ENCODE assay signal across 12 cellular contexts in genomic region chr12:113056381-113056630, GRCh38. TPM values are rescaled to one million over a fixed set of nuclear protein-coding genes. Genes with fewer than 3 reads are reported as not detected.
DNase-seq lines count a peak whose midpoint lies in the region; ATAC-seq, FAIRE-seq and TF ChIP-seq lines count a peak whose summit lies in the region.
"Had no signal": no experiment of that assay in that cellular context is flagged by ENCODE, and none has a peak within 500 bp of the region (broad histone marks: within the 10 kb centered on the region; RNA-seq: fewer than 3 reads in every experiment).

No MANE protein-coding gene starts in this region.

- H3K79me2 ChIP-seq in Karpas-422 (ENCODE audit: low read length) (peaks cover 68% of the 10 kb centered on the region), H1 (ENCODE audit: control insufficient read depth in 1 of 2, insufficient read depth in 2 of 2, low read length in 2 of 2) (no peaks in the 10 kb centered on the region)

- H3K9me3 ChIP-seq in BLaER1 treated with 17β-estradiol and CSF1 and Interleukin-3, amounts not matched to agents 10 nM and 100 nM (replicated peaks in 1 of 11) = no peaks in the 10 kb centered on the region
- H3K9me3 ChIP-seq in Karpas-422 (ENCODE audit: low read length) = no peaks in the 10 kb centered on the region
- no peaks in the 10 kb centered on the region for H3K9me3 ChIP-seq in H1 (ENCODE audit: insufficient read depth in 2 of 2, low read depth in 1 of 2, low read length in 1 of 2)
- H3K9me3 ChIP-seq in neuronal stem cell (replicated peaks in 1 of 2; ENCODE audit: control insufficient read depth in 2 of 2, insufficient read depth in 1 of 2, low read depth in 1 of 2, low read length in 2 of 2) = no peaks in the 10 kb centered on the region
- H3K9me3 ChIP-seq: ovary, thyroid gland had no signal

- H3K79me1 ChIP-seq in H1 (ENCODE audit: low read depth, low read length) (no peaks in the 10 kb centered on the region), neuronal stem cell (ENCODE audit: low read depth, low read length) (peaks cover 2% of the 10 kb centered on the region)

- peak overlapping the region in 10 of 11 experiments; percentile 62 to 78 (median 70); a peak in 15 of 22 replicates for H3K27ac ChIP-seq in BLaER1 treated with 17β-estradiol and CSF1 and Interleukin-3, amounts not matched to agents 10 nM and 100 nM
- H3K27ac ChIP-seq in Karpas-422 (ENCODE audit: low read length) = peak overlapping the region; percentile 99
- no peak overlapping the region for H3K27ac ChIP-seq in H1 (ENCODE audit: low read depth, low read length)
- no peak overlapping the region for H3K27ac ChIP-seq in neuronal stem cell (replicated peaks; ENCODE audit: low read length)
- H3K27ac ChIP-seq: ovary had no signal

- H4K91ac ChIP-seq in H1 (replicated peaks; ENCODE audit: insufficient read length, low read length) (no peak overlapping the region), neuronal stem cell (ENCODE audit: low read depth, low read length, poor library complexity) (no peak overlapping the region)

- DNase-seq in Karpas-422 = no peak
- no peak for DNase-seq in H1 (ENCODE audit: low read depth in 1 of 2, low spot score in 2 of 2)
- DNase-seq in neuronal stem cell (ENCODE audit: low spot score) = no peak
- DNase-seq in GM19238 (ENCODE audit: insufficient read length, low spot score) = no peak
- no peak for DNase-seq in HuH-7 (ENCODE audit: low spot score)
- no peak for DNase-seq in NOMO-1 (lab: John Stamatoyannopoulos, UW; ENCODE audit: unreplicated experiment in 2 of 2)
- DNase-seq: GF-D8, NCI-H524 had no signal

- no peaks in the 10 kb centered on the region for H3K36me3 ChIP-seq in BLaER1 treated with 17β-estradiol and CSF1 and Interleukin-3, amounts not matched to agents 10 nM and 100 nM
- peaks cover 35% of the 10 kb centered on the region for H3K36me3 ChIP-seq in Karpas-422 (ENCODE audit: insufficient read depth, low read length)
- H3K36me3 ChIP-seq in H1 (ENCODE audit: control insufficient read depth in 2 of 4, insufficient read depth in 4 of 4, low read length in 3 of 4) = no peaks in the 10 kb centered on the region
- H3K36me3 ChIP-seq in neuronal stem cell (replicated peaks in 1 of 2; ENCODE audit: control insufficient read depth in 2 of 2, insufficient read depth in 2 of 2, low read length in 2 of 2) = peaks cover 0 to 2% of the 10 kb centered on the region in 2 donors
- H3K36me3 ChIP-seq: ovary, thyroid gland had no signal

- peaks cover 0 to 30% (median 16%) of the 10 kb centered on the region in 11 experiments; a peak in 10 of 22 replicates for H4K20me1 ChIP-seq in BLaER1 treated with 17β-estradiol and CSF1 and Interleukin-3, amounts not matched to agents 10 nM and 100 nM
- no peaks in the 10 kb centered on the region for H4K20me1 ChIP-seq in Karpas-422 (ENCODE audit: insufficient read depth, low read depth, low read length)
- no peaks in the 10 kb centered on the region for H4K20me1 ChIP-seq in H1 (replicated peaks in 1 of 2; ENCODE audit: control insufficient read depth in 1 of 2, insufficient read depth in 2 of 2, low read length in 2 of 2)

- H4K5ac ChIP-seq in H1 (ENCODE audit: insufficient read length, low read depth, low read length) = no peak overlapping the region

- no peak overlapping the region for H2BK120ac ChIP-seq in H1 (replicated peaks; ENCODE audit: low read depth, low read length)
- peak overlapping the region; percentile 26 for H2BK120ac ChIP-seq in neuronal stem cell (ENCODE audit: low read depth, low read length)

- H4K8ac ChIP-seq in H1 (ENCODE audit: extremely low read depth, insufficient read depth, low read length) (no peak overlapping the region; the same call in 1 of the 2 replicates), neuronal stem cell (ENCODE audit: low read depth, low read length) (no peak overlapping the region)

- peak overlapping the region; percentile 90 to 99 (median 98) for H3K4me2 ChIP-seq in BLaER1 treated with 17β-estradiol and CSF1 and Interleukin-3, amounts not matched to agents 10 nM and 100 nM
- peak overlapping the region; percentile 86 for H3K4me2 ChIP-seq in Karpas-422 (ENCODE audit: low read depth, low read length, poor library complexity, severe bottlenecking)
- H3K4me2 ChIP-seq in H1 (ENCODE audit: insufficient read depth in 1 of 2, low read depth in 2 of 2, low read length in 2 of 2) = peak overlapping the region; percentile 50 to 76
- peak overlapping the region; percentile 80 for H3K4me2 ChIP-seq in neuronal stem cell (ENCODE audit: insufficient read depth, low read length, poor library complexity, severe bottlenecking)

- H3K4ac ChIP-seq in H1 (replicated peaks; ENCODE audit: insufficient read length, low read depth, low read length) (no peak overlapping the region), neuronal stem cell (ENCODE audit: low read length) (no peak overlapping the region)

- no peak for TF ChIP-seq CTCF in H1 (IDR thresholded peaks at IDR 0.05; ENCODE audit: control extremely low read depth in 1 of 3, insufficient read depth in 1 of 3, low read depth in 1 of 3, low read length in 3 of 3)

- H3K18ac ChIP-seq in H1 (ENCODE audit: extremely low read depth, low read length) = no peak overlapping the region
- peak overlapping the region; percentile 95 for H3K18ac ChIP-seq in neuronal stem cell (ENCODE audit: low read length)

- H2AFZ ChIP-seq in Karpas-422 (ENCODE audit: low read length) (no peak overlapping the region), H1 (ENCODE audit: low read length) (no peak overlapping the region), neuronal stem cell (ENCODE audit: low read length) (peak overlapping the region; percentile 90)

- no peak for TF ChIP-seq RAD21 in H1 (IDR thresholded peaks at IDR 0.05 in 1 of 2, conservative IDR thresholded peaks at IDR 0.05 in 1 of 2; ENCODE audit: low read depth in 2 of 2, low read length in 2 of 2)

- H3K23me2 ChIP-seq in H1 (ENCODE audit: low read depth, low read length) = peaks cover 14% of the 10 kb centered on the region; the same call in 1 of the 2 replicates

- peaks cover 12 to 28% (median 19%) of the 10 kb centered on the region in 11 experiments; a peak in 15 of 22 replicates for H3K27me3 ChIP-seq in BLaER1 treated with 17β-estradiol and CSF1 and Interleukin-3, amounts not matched to agents 10 nM and 100 nM
- H3K27me3 ChIP-seq in Karpas-422 (ENCODE audit: low read length) (no peaks in the 10 kb centered on the region), H1 (replicated peaks in 1 of 4; ENCODE audit: control insufficient read depth in 3 of 4, extremely low read depth in 1 of 4, insufficient read depth in 3 of 4, low read length in 3 of 4) (peaks cover 0 to 22% (median 19%) of the 10 kb centered on the region in 4 experiments; a peak in 6 of 7 replicates), neuronal stem cell (ENCODE audit: control insufficient read depth in 3 of 3, insufficient read depth in 3 of 3, low read depth in 1 of 3, low read length in 3 of 3) (peaks cover 0 to 68% (median 15%) of the 10 kb centered on the region in 3 experiments)
- H3K27me3 ChIP-seq: ovary, thyroid gland had no signal

- H3K14ac ChIP-seq in H1 (ENCODE audit: insufficient read length) = no peak overlapping the region
- no peak overlapping the region for H3K14ac ChIP-seq in neuronal stem cell (ENCODE audit: low read length)

- POLR2A ChIA-PET in H1 (lab: Charles Lee; ENCODE audit: partially characterized antibody) = interaction anchor here (1.6 kb wide), 1 partner anchor 97 kb away, joined by 3 read pairs; no protein-coding TSS in a partner anchor

- H2BK12ac ChIP-seq in H1 (ENCODE audit: low read depth, low read length) = no peak overlapping the region
- H2BK12ac ChIP-seq in neuronal stem cell (ENCODE audit: low read length) = no peak overlapping the region

- peak overlapping the region; percentile 73 to 90 (median 82) for H3K9ac ChIP-seq in BLaER1 treated with 17β-estradiol and CSF1 and Interleukin-3, amounts not matched to agents 10 nM and 100 nM
- H3K9ac ChIP-seq in Karpas-422 (ENCODE audit: low read length) (peak overlapping the region; percentile 89), H1 (replicated peaks in 1 of 4; ENCODE audit: extremely low read depth in 1 of 4, low read depth in 3 of 4, low read length in 3 of 4) (no peak overlapping the region), neuronal stem cell (ENCODE audit: low read depth, low read length, poor library complexity) (peak overlapping the region; percentile 86)

- H2BK15ac ChIP-seq in H1 (ENCODE audit: low read length) (no peak overlapping the region), neuronal stem cell (ENCODE audit: low read length) (no peak overlapping the region)

- no peak for FAIRE-seq in H1 (lab: Jason Lieb, UNC)

- no peak overlapping the region for H2BK5ac ChIP-seq in H1 (ENCODE audit: low read depth, low read length)
- no peak overlapping the region for H2BK5ac ChIP-seq in neuronal stem cell (ENCODE audit: low read length)

- ATAC-seq in GM21360 (IDR thresholded peaks at IDR 0.05; ENCODE audit: unreplicated experiment) = no peak

- H3K23ac ChIP-seq in H1 (ENCODE audit: insufficient read length) (no peak overlapping the region), neuronal stem cell (ENCODE audit: low read depth, low read length, poor library complexity) (no peak overlapping the region)

- CTCF ChIA-PET in H1 (lab: Charles Lee; ENCODE audit: partially characterized antibody) = interaction anchor here (0.9 to 2.0 kb wide), 4 partner anchors 14 to 63 kb away, joined by 3 to 5 read pairs (median 4); no protein-coding TSS in a partner anchor

- H2BK20ac ChIP-seq in H1 (ENCODE audit: low read length) = no peak overlapping the region

- no peak for TF ChIP-seq POLR2A in H1 (IDR thresholded peaks at IDR 0.05; ENCODE audit: control extremely low read depth in 1 of 2, low read depth in 2 of 2, low read length in 2 of 2)

- H2AK5ac ChIP-seq in H1 (ENCODE audit: low read depth, low read length) (no peak overlapping the region), neuronal stem cell (ENCODE audit: low read depth, low read length) (no peak overlapping the region)

- peak overlapping the region; percentile 71 to 93 (median 80) for H3K4me3 ChIP-seq in BLaER1 treated with 17β-estradiol and CSF1 and Interleukin-3, amounts not matched to agents 10 nM and 100 nM
- H3K4me3 ChIP-seq in Karpas-422 (ENCODE audit: low read length) (peak overlapping the region; percentile 74), H1 (ENCODE audit: extremely low read depth in 1 of 4, insufficient read depth in 2 of 4, low read depth in 3 of 4, low read length in 4 of 4) (peak overlapping the region; percentile 46 to 77 (median 55); a peak in 6 of 8 replicates), neuronal stem cell (ENCODE audit: low read length in 2 of 2) (peak overlapping the region; percentile 47 to 89)

- H3K4me1 ChIP-seq in BLaER1 treated with 17β-estradiol and CSF1 and Interleukin-3, amounts not matched to agents 10 nM and 100 nM = peaks cover 47 to 90% (median 79%) of the 10 kb centered on the region in 10 experiments
- peaks cover 86% of the 10 kb centered on the region for H3K4me1 ChIP-seq in Karpas-422 (ENCODE audit: low read length)
- peaks cover 0 to 4% (median 2%) of the 10 kb centered on the region in 4 experiments; a peak in 3 of 7 replicates for H3K4me1 ChIP-seq in H1 (replicated peaks in 1 of 4; ENCODE audit: control insufficient read depth in 3 of 4, insufficient read depth in 4 of 4, low read length in 3 of 4)
- H3K4me1 ChIP-seq in neuronal stem cell (ENCODE audit: control insufficient read depth in 2 of 2, insufficient read depth in 1 of 2, low read depth in 1 of 2, low read length in 2 of 2) = no peaks in the 10 kb centered on the region

- no peaks in the 10 kb centered on the region for H3K9me2 ChIP-seq in Karpas-422 (replicated peaks; ENCODE audit: insufficient read depth, low read length)

- no peak overlapping the region for H3K56ac ChIP-seq in H1 (replicated peaks; ENCODE audit: insufficient read length, low read depth, low read length)

- whole genome bisulfite sequencing in H1 (ENCODE audit: extremely low coverage in 1 of 2, insufficient coverage in 1 of 2, insufficient read length in 1 of 2, insufficient replicate concordance in 2 of 2, low coverage in 1 of 2, low lambda C conversion rate in 2 of 2, missing lambda C conversion rate in 1 of 2), 2 experiments = 21% methylated on average over 4 of the region's 8 CpGs; no CpG with 5 or more reads in 1 of the 2 experiments
- no CpG with 5 or more reads among the region's 8 CpGs for WGBS in neuronal stem cell (ENCODE audit: extremely low coverage in 2 of 2, insufficient read length in 2 of 2, insufficient replicate concordance in 1 of 2), 2 donors

- TF ChIP-seq EP300 in H1 (IDR thresholded peaks at IDR 0.05; ENCODE audit: borderline replicate concordance in 1 of 2, low read depth in 2 of 2, low read length in 2 of 2) = no peak

RNA-seq across cellular contexts. Expression of gene DTX1, which starts 0.2 kb away (rescaled TPM):
- 227 and 481 TPM in 2 replicates for total RNA-seq in Karpas-422 (2014; rRNA removed; shearing (Covaris generic); ENCODE audit: low replicate concordance)
- 6.9 and 8.6 TPM in 2 replicates for total RNA-seq in H1 (2021; fragmentation: NEBNext Ultra II Directional; extraction: Animal tissue kit (Norgen Biotek cat#: 25700))
- 4.7 and 7.0 TPM in 2 replicates for polyA plus RNA-seq in H1 (2011; rRNA removed)
- 5.3 TPM for polyA plus RNA-seq in H1 (2011; cell fraction: cytosol; rRNA removed)
- 7.4 TPM for polyA plus RNA-seq in H1 (2011; cell fraction: nucleus; rRNA removed)
- polyA plus RNA-seq in H1 (2012, experiment 1 of 2) = 4.1 to 7.7 TPM (median 6.1 TPM) in 4 replicates
- 6.5 TPM for polyA plus RNA-seq in H1 (2012, experiment 2 of 2)
- 4.9 TPM for polyA plus RNA-seq in H1 (2013, experiment 1 of 2)
- polyA plus RNA-seq in H1 (2013, experiment 2 of 2) = 4.6 TPM
- 3.0 and 3.6 TPM in 2 replicates for polyA minus RNA-seq in H1 (2011; rRNA and poly(A)+ RNA removed)
- polyA minus RNA-seq in H1 (2011; cell fraction: cytosol; rRNA and poly(A)+ RNA removed) = 5.7 TPM
- 3.8 TPM for polyA minus RNA-seq in H1 (2011; cell fraction: nucleus; rRNA and poly(A)+ RNA removed)
- polyA plus RNA-seq in neuronal stem cell (2013, experiment 1 of 2) = 8.5 TPM
- 8.4 TPM for polyA plus RNA-seq in neuronal stem cell (2013, experiment 2 of 2)

Comparison
In these comparisons a context has a peak if more than half of its experiments do, and no peak if none do; other contexts are left out.
1. H3K27ac ChIP-seq: peak in BLaER1 treated with 17β-estradiol and CSF1 and Interleukin-3, amounts not matched to agents 10 nM and 100 nM (10 of 11) and Karpas-422 (single experiment); none in H1 (single experiment) and neuronal stem cell (single experiment).
2. H3K9ac ChIP-seq: peak in BLaER1 treated with 17β-estradiol and CSF1 and Interleukin-3, amounts not matched to agents 10 nM and 100 nM (11 of 11), Karpas-422 (single experiment) and neuronal stem cell (single experiment); none in H1 (0 of 4).
3. RNA of gene DTX1, which starts 0.2 kb away (total RNA-seq): 227 to 481 TPM in Karpas-422; 6.9 to 8.6 TPM in H1; every median in the first group is over 10 times any median in the second.
4. Peak in every context shown above with its lines, with median percentiles within 50 percentile points of each other: H3K4me2 ChIP-seq and H3K4me3 ChIP-seq.